23 cellular contexts compared by ENCODE assay signal in genomic region chr14:52546318-52546670, GRCh38.
"Had no signal": no experiment of that assay in that cellular context is flagged by ENCODE, and none has a peak within 500 bp of the region (broad histone marks: within the 10 kb centered on the region; RNA-seq: fewer than 3 reads in every experiment).

No MANE protein-coding gene starts in this region.

- FAIRE-seq: keratinocyte had no signal

- H3K27ac Mint-ChIP-seq: activated naive CD4-positive, alpha-beta T cell treated with anti-CD3 and anti-CD28 coated beads, Interleukin-2, amount 10 ng/mL, durations not matched to agents 7 days and 5 days; activated naive CD8-positive, alpha-beta T cell treated with anti-CD3 and anti-CD28 coated beads, Interleukin-2, amount 50 U/mL, for 24 hours; brain; mesothelial cell of epicardium had no signal

- H3K27me3 ChIP-seq: dorsolateral prefrontal cortex, transverse colon had no signal

- H3K9me3 ChIP-seq: transverse colon had no signal

- H3K4me3 Mint-ChIP-seq: activated naive CD4-positive, alpha-beta T cell treated with anti-CD3 and anti-CD28 coated beads, Interleukin-2, amount 10 ng/mL, durations not matched to agents 7 days and 5 days; activated naive CD8-positive, alpha-beta T cell treated with anti-CD3 and anti-CD28 coated beads, Interleukin-2, amount 50 U/mL, for 24 hours; activated T-cell treated with anti-CD3 and anti-CD28 coated beads, Interleukin-2, amount 50 U/mL, for 4 hours; mesothelial cell of epicardium; nephron had no signal

- H3K36me3 Mint-ChIP-seq: mesothelial cell of epicardium had no signal

- H3K9me3 Mint-ChIP-seq: activated naive CD4-positive, alpha-beta T cell treated with anti-CD3 and anti-CD28 coated beads, Interleukin-2, amount 10 ng/mL, durations not matched to agents 7 days and 5 days; activated naive CD8-positive, alpha-beta T cell treated with anti-CD3 and anti-CD28 coated beads, Interleukin-2, amount 50 U/mL, for 24 hours; activated T-cell treated with anti-CD3 and anti-CD28 coated beads, Interleukin-2, amount 50 U/mL, for 4 hours; mesothelial cell of epicardium; nephron had no signal

- H3K4me3 ChIP-seq: dorsolateral prefrontal cortex, transverse colon had no signal

- DNase-seq: activated CD4-positive, alpha-beta T cell treated with anti-CD3 and anti-CD28 coated beads, Interleukin-2, amount 50 U/mL, for 1 hour; activated CD8-positive, alpha-beta memory T cell treated with anti-CD3 and anti-CD28 coated beads, Interleukin-2, amount 50 U/mL, for 4 hours; activated effector memory CD4-positive, alpha-beta T cell treated with Interleukin-2 at 50 U/mL for 16 hours; activated naive CD4-positive, alpha-beta T cell treated with anti-CD3 and anti-CD28 coated beads, Interleukin-2, amount 10 ng/mL, durations not matched to agents 7 days and 5 days; activated naive CD8-positive, alpha-beta T cell treated with anti-CD3 and anti-CD28 coated beads, Interleukin-2, amount 50 U/mL, for 24 hours; activated T-cell treated with anti-CD3 and anti-CD28 coated beads, Interleukin-2, amount 50 U/mL, for 4 hours; anterior cingulate cortex; caudate nucleus; dorsolateral prefrontal cortex; hypothalamus; nucleus accumbens; posterior cingulate gyrus; stimulated activated CD4-positive, alpha-beta T cell treated with anti-CD3 and anti-CD28 coated beads, Interleukin-12 subunit alpha, Interleukin-12 subunit beta, amount 100 ng/mL, for 4 hours; stimulated activated CD4-positive, alpha-beta T cell treated with anti-CD3 and anti-CD28 coated beads, Interleukin-1b, Interleukin-23, amount 100 ng/mL, for 48 hours; stimulated activated naive CD8-positive, alpha-beta T cell treated with anti-CD3 and anti-CD28 coated beads, Interleukin-15, Interleukin-2, amounts not matched to agents 100 U/mL and 50 U/mL, for 24 hours; substantia nigra; T-helper 9 cell; transverse colon had no signal

- ATAC-seq: activated CD4-positive, CD25-positive, alpha-beta regulatory T cell treated with anti-CD3 and anti-CD28 coated beads, Interleukin-2, amount 50 U/mL, for 24 hours; activated naive CD8-positive, alpha-beta T cell treated with anti-CD3 and anti-CD28 coated beads, Interleukin-2, amount 50 U/mL, for 24 hours; activated T-cell treated with anti-CD3 and anti-CD28 coated beads, Interleukin-2, amount 50 U/mL, for 4 hours; stimulated activated naive CD8-positive, alpha-beta T cell treated with anti-CD3 and anti-CD28 coated beads, Interleukin-15, Interleukin-2, amounts not matched to agents 100 U/mL and 50 U/mL, for 24 hours had no signal

- H3K27me3 Mint-ChIP-seq: activated naive CD4-positive, alpha-beta T cell treated with anti-CD3 and anti-CD28 coated beads, Interleukin-2, amount 10 ng/mL, durations not matched to agents 7 days and 5 days; activated naive CD8-positive, alpha-beta T cell treated with anti-CD3 and anti-CD28 coated beads, Interleukin-2, amount 50 U/mL, for 24 hours had no signal

- H3K27ac ChIP-seq: transverse colon had no signal

- H3K36me3 ChIP-seq: transverse colon had no signal
